1 cellular context compared by ENCODE assay signal in the genomic region with DNA sequence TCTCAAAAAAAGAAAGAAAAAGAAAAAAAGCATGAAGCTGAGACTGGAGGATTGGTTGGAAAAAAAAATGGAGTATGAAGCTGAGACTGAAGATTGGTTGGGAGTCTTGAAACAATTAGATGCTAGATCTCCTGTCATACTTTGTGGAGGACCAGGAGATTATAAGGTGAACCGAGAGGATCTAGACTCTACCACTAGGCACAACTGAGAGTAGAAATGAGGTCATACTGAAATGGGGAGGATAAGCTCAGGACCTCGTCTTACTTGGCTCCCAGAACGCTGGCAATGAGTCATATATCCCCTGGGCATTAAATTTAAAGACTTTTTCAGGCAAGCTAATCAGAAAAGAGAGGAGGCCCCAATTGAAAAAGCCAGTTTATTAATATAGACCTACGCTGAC.
TF ChIP-seq lines count a peak whose summit lies in the region.

No MANE protein-coding gene starts in this region.

TF ChIP-seq in GM23338, 12 proteins besides CTCF, POLR2A, EP300 and RAD21 (continued from another document):
- TF ChIP-seq, protein P1, sequence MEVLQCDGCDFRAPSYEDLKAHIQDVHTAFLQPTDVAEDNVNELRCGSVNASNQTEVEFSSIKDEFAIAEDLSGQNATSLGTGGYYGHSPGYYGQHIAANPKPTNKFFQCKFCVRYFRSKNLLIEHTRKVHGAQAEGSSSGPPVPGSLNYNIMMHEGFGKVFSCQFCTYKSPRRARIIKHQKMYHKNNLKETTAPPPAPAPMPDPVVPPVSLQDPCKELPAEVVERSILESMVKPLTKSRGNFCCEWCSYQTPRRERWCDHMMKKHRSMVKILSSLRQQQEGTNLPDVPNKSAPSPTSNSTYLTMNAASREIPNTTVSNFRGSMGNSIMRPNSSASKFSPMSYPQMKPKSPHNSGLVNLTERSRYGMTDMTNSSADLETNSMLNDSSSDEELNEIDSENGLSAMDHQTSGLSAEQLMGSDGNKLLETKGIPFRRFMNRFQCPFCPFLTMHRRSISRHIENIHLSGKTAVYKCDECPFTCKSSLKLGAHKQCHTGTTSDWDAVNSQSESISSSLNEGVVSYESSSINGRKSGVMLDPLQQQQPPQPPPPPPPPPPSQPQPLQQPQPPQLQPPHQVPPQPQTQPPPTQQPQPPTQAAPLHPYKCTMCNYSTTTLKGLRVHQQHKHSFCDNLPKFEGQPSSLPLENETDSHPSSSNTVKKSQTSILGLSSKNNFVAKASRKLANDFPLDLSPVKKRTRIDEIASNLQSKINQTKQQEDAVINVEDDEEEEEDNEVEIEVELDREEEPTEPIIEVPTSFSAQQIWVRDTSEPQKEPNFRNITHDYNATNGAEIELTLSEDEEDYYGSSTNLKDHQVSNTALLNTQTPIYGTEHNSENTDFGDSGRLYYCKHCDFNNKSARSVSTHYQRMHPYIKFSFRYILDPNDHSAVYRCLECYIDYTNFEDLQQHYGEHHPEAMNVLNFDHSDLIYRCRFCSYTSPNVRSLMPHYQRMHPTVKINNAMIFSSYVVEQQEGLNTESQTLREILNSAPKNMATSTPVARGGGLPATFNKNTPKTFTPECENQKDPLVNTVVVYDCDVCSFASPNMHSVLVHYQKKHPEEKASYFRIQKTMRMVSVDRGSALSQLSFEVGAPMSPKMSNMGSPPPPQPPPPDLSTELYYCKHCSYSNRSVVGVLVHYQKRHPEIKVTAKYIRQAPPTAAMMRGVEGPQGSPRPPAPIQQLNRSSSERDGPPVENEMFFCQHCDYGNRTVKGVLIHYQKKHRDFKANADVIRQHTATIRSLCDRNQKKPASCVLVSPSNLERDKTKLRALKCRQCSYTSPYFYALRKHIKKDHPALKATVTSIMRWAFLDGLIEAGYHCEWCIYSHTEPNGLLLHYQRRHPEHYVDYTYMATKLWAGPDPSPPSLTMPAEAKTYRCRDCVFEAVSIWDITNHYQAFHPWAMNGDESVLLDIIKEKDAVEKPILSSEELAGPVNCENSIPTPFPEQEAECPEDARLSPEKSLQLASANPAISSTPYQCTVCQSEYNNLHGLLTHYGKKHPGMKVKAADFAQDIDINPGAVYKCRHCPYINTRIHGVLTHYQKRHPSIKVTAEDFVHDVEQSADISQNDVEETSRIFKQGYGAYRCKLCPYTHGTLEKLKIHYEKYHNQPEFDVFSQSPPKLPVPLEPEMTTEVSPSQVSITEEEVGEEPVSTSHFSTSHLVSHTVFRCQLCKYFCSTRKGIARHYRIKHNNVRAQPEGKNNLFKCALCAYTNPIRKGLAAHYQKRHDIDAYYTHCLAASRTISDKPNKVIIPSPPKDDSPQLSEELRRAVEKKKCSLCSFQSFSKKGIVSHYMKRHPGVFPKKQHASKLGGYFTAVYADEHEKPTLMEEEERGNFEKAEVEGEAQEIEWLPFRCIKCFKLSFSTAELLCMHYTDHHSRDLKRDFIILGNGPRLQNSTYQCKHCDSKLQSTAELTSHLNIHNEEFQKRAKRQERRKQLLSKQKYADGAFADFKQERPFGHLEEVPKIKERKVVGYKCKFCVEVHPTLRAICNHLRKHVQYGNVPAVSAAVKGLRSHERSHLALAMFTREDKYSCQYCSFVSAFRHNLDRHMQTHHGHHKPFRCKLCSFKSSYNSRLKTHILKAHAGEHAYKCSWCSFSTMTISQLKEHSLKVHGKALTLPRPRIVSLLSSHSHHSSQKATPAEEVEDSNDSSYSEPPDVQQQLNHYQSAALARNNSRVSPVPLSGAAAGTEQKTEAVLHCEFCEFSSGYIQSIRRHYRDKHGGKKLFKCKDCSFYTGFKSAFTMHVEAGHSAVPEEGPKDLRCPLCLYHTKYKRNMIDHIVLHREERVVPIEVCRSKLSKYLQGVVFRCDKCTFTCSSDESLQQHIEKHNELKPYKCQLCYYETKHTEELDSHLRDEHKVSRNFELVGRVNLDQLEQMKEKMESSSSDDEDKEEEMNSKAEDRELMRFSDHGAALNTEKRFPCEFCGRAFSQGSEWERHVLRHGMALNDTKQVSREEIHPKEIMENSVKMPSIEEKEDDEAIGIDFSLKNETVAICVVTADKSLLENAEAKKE (CRISPR knock-in tag; IDR thresholded peaks at IDR 0.05) = no peak
- TF ChIP-seq NANOG (IDR thresholded peaks at IDR 0.05; ENCODE audit: borderline replicate concordance) (no peak), ZNF331 (CRISPR knock-in tag; IDR thresholded peaks at IDR 0.05; ENCODE audit: low read depth) (no peak), EZH2 (IDR thresholded peaks at IDR 0.05; ENCODE audit: low read depth, unreplicated experiment) (no peak), CREB1 (CRISPR knock-in tag; IDR thresholded peaks at IDR 0.05; ENCODE audit: low read depth) (no peak)
- TF ChIP-seq, protein P2, sequence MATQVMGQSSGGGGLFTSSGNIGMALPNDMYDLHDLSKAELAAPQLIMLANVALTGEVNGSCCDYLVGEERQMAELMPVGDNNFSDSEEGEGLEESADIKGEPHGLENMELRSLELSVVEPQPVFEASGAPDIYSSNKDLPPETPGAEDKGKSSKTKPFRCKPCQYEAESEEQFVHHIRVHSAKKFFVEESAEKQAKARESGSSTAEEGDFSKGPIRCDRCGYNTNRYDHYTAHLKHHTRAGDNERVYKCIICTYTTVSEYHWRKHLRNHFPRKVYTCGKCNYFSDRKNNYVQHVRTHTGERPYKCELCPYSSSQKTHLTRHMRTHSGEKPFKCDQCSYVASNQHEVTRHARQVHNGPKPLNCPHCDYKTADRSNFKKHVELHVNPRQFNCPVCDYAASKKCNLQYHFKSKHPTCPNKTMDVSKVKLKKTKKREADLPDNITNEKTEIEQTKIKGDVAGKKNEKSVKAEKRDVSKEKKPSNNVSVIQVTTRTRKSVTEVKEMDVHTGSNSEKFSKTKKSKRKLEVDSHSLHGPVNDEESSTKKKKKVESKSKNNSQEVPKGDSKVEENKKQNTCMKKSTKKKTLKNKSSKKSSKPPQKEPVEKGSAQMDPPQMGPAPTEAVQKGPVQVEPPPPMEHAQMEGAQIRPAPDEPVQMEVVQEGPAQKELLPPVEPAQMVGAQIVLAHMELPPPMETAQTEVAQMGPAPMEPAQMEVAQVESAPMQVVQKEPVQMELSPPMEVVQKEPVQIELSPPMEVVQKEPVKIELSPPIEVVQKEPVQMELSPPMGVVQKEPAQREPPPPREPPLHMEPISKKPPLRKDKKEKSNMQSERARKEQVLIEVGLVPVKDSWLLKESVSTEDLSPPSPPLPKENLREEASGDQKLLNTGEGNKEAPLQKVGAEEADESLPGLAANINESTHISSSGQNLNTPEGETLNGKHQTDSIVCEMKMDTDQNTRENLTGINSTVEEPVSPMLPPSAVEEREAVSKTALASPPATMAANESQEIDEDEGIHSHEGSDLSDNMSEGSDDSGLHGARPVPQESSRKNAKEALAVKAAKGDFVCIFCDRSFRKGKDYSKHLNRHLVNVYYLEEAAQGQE (IDR thresholded peaks at IDR 0.05; ENCODE audit: unreplicated experiment) = no peak
TF ChIP-seq in GM23338: peak in this region for 0.
